1 cellular context compared by ENCODE assay signal in genomic region chr18:76490701-76491171, GRCh38.
TF ChIP-seq lines count a peak whose summit lies in the region.

No MANE protein-coding gene starts in this region.

TF ChIP-seq in HEK293, 187 proteins besides CTCF, POLR2A, EP300 and RAD21 (continued from another document):
- peak; percentile 78 for TF ChIP-seq EGR2 (tag by site-specific recombination; IDR thresholded peaks at IDR 0.05; ENCODE audit: low read depth)
- peak; percentile 91 for TF ChIP-seq ZBTB8A (tag by site-specific recombination; IDR thresholded peaks at IDR 0.05)
- no peak; the same call in 1 of the 2 replicates for TF ChIP-seq ZFP37 (tag by site-specific recombination; IDR thresholded peaks at IDR 0.05)
- no peak for TF ChIP-seq ZNF140 (tag by site-specific recombination; IDR thresholded peaks at IDR 0.05)
- TF ChIP-seq ZFHX2 (tag by site-specific recombination; conservative IDR thresholded peaks at IDR 0.05): peak; percentile 84
- peak; percentile 59; the same call in 1 of the 2 replicates for TF ChIP-seq KLF9 (tag by site-specific recombination; IDR thresholded peaks at IDR 0.05; ENCODE audit: low read depth)
- TF ChIP-seq ZNF629 (tag by site-specific recombination; IDR thresholded peaks at IDR 0.05): 0 out of 2 replicates have a peak, but pooled peaks have one; percentile 10
- TF ChIP-seq KLF8 (tag by site-specific recombination; IDR thresholded peaks at IDR 0.05): 0 out of 2 replicates have a peak, but pooled peaks have one; percentile 19
- TF ChIP-seq, protein P1, sequence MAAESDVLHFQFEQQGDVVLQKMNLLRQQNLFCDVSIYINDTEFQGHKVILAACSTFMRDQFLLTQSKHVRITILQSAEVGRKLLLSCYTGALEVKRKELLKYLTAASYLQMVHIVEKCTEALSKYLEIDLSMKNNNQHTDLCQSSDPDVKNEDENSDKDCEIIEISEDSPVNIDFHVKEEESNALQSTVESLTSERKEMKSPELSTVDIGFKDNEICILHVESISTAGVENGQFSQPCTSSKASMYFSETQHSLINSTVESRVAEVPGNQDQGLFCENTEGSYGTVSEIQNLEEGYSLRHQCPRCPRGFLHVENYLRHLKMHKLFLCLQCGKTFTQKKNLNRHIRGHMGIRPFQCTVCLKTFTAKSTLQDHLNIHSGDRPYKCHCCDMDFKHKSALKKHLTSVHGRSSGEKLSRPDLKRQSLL (tag by site-specific recombination; IDR thresholded peaks at IDR 0.05): no peak
- TF ChIP-seq SP2 (tag by site-specific recombination; IDR thresholded peaks at IDR 0.05): no peak
- TF ChIP-seq ZBTB26 (tag by site-specific recombination; optimal IDR thresholded peaks at IDR 0.05): peak; percentile 50
- no peak for TF ChIP-seq ZNF747 (tag by site-specific recombination; IDR thresholded peaks at IDR 0.05)
- TF ChIP-seq RBAK (tag by site-specific recombination; IDR thresholded peaks at IDR 0.05): no peak
- TF ChIP-seq, protein P2, sequence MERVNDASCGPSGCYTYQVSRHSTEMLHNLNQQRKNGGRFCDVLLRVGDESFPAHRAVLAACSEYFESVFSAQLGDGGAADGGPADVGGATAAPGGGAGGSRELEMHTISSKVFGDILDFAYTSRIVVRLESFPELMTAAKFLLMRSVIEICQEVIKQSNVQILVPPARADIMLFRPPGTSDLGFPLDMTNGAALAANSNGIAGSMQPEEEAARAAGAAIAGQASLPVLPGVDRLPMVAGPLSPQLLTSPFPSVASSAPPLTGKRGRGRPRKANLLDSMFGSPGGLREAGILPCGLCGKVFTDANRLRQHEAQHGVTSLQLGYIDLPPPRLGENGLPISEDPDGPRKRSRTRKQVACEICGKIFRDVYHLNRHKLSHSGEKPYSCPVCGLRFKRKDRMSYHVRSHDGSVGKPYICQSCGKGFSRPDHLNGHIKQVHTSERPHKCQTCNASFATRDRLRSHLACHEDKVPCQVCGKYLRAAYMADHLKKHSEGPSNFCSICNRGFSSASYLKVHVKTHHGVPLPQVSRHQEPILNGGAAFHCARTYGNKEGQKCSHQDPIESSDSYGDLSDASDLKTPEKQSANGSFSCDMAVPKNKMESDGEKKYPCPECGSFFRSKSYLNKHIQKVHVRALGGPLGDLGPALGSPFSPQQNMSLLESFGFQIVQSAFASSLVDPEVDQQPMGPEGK (tag by site-specific recombination; IDR thresholded peaks at IDR 0.05): 0 out of 2 replicates have a peak, but pooled peaks have one; percentile 37
- TF ChIP-seq ZNF211 (tag by site-specific recombination; IDR thresholded peaks at IDR 0.05; ENCODE audit: low read depth): no peak
- TF ChIP-seq ZNF624 (tag by site-specific recombination; IDR thresholded peaks at IDR 0.05): no peak
- peak; percentile 23; the same call in 1 of the 2 replicates for TF ChIP-seq GLIS1 (tag by site-specific recombination; IDR thresholded peaks at IDR 0.05)
- TF ChIP-seq ZNF398 (tag by site-specific recombination; IDR thresholded peaks at IDR 0.05): peak; percentile 41; the same call in 1 of the 2 replicates
- TF ChIP-seq GLIS2 (tag by site-specific recombination; IDR thresholded peaks at IDR 0.05): peak; percentile 87
- no peak for TF ChIP-seq ZNF266 (tag by site-specific recombination; IDR thresholded peaks at IDR 0.05; ENCODE audit: low read depth)
- TF ChIP-seq ZNF18 (tag by site-specific recombination; IDR thresholded peaks at IDR 0.05): peak; percentile 83
- TF ChIP-seq ZNF670 (tag by site-specific recombination; IDR thresholded peaks at IDR 0.05; ENCODE audit: low read depth): no peak
